In the genomic region with DNA sequence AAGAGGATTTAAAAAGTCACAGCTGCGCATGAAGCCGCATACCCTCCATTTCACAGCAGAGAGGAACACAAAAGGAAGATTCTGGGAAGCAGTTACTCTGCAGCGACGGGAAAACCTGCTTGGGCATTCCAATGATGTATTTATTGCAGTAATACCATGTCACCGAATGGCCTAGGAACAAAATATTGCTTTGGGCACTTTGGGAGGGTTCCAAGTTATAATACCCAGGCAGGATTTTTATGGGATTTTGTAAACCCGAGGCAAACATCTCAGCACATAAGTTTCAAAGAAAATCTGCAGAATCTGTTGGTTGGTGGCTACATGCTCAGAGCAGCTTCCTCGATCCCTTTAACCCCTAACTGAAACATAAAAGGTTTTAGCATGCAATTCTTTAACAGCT, we compare ENCODE assay signal across 21 cellular contexts.
A peak's percentile ranks its signal among the peaks of the same experiment; 100 is the strongest.
DNase-seq lines count a peak whose midpoint lies in the region; ATAC-seq and TF ChIP-seq lines count a peak whose summit lies in the region.
"Had no signal": no experiment of that assay in that cellular context is flagged by ENCODE, and none has a peak within 500 bp of the region (broad histone marks: within the 10 kb centered on the region; RNA-seq: fewer than 3 reads in every experiment).

No MANE protein-coding gene starts in this region.

- ATAC-seq in T-helper 17 cell (no peak), HG02938 (IDR thresholded peaks at IDR 0.05; ENCODE audit: unreplicated experiment) (no peak), GM19023 (IDR thresholded peaks at IDR 0.05; ENCODE audit: unreplicated experiment) (no peak)
- ATAC-seq: activated CD4-positive, CD25-positive, alpha-beta regulatory T cell treated with anti-CD3 and anti-CD28 coated beads, Interleukin-2, amount 50 U/mL, for 24 hours; esophagus mucosa; K562; stimulated activated naive CD8-positive, alpha-beta T cell treated with anti-CD3 and anti-CD28 coated beads, Interleukin-15, amount 100 ng/mL, for 72 hours had no signal

- H3K27me3 Mint-ChIP-seq in HFFc6 (ENCODE audit: insufficient read depth) (no peaks in the 10 kb centered on the region; the same call in 1 of the 2 replicates), T-helper 17 cell (no peaks in the 10 kb centered on the region)
- H3K27me3 Mint-ChIP-seq: stimulated activated naive CD8-positive, alpha-beta T cell treated with anti-CD3 and anti-CD28 coated beads, Interleukin-15, amount 100 ng/mL, for 72 hours had no signal

- H3K36me3 Mint-ChIP-seq in HFFc6 (ENCODE audit: low read depth) (peaks cover 5% of the 10 kb centered on the region; the same call in 1 of the 2 replicates), T-helper 17 cell (ENCODE audit: low read depth) (no peaks in the 10 kb centered on the region)

- peak overlapping the region; percentile 65 for H3K27ac Mint-ChIP-seq in HFFc6
- peak overlapping the region; percentile 6 for H3K27ac Mint-ChIP-seq in T-helper 17 cell
- H3K27ac Mint-ChIP-seq: activated T-helper 1 cell treated with anti-CD3 and anti-CD28 coated beads, Interleukin-12 subunit alpha, Interleukin-12 subunit beta, Interleukin-2, Interleukin-4 antibody, amounts not matched to agents 30 ng/mL and 10 ng/mL and 1 ng/mL, durations not matched to agents 14 hours and 24 hours and 36 hours; stimulated activated naive CD8-positive, alpha-beta T cell treated with anti-CD3 and anti-CD28 coated beads, Interleukin-15, amount 100 ng/mL, for 72 hours; T-helper 1 cell treated with Interleukin-12 subunit alpha and Interleukin-12 subunit beta and Interleukin-4 antibody, amounts not matched to agents 30 μg/mL and 1 μg/mL, for 36 hours had no signal

- H3K4me1 Mint-ChIP-seq in HFFc6 (ENCODE audit: low read depth): peaks cover 59% of the 10 kb centered on the region
- H3K4me1 Mint-ChIP-seq in T-helper 17 cell: peaks cover 15% of the 10 kb centered on the region

- peaks cover 0 to 89% (median 67%) of the 10 kb centered on the region in 4 donors for H3K4me1 ChIP-seq in sigmoid colon

- H3K27ac ChIP-seq in sigmoid colon: peak overlapping the region in 3 of 4 donors; percentile 70 to 84 (median 78)

- no peaks in the 10 kb centered on the region for H3K27me3 ChIP-seq in sigmoid colon
- H3K27me3 ChIP-seq: dorsolateral prefrontal cortex had no signal

- peak in 1 of 4 donors; percentile 9 for TF ChIP-seq EP300 in sigmoid colon (IDR thresholded peaks at IDR 0.05)

- no peak for TF ChIP-seq POLR2A in sigmoid colon (IDR thresholded peaks at IDR 0.05)

- H3K4me3 Mint-ChIP-seq in HFFc6: 0 out of 2 replicates have a peak overlapping the region, but pooled peaks have one; percentile 24
- H3K4me3 Mint-ChIP-seq in T-helper 17 cell: no peak overlapping the region
- H3K4me3 Mint-ChIP-seq: activated T-helper 1 cell treated with anti-CD3 and anti-CD28 coated beads, Interleukin-12 subunit alpha, Interleukin-12 subunit beta, Interleukin-2, Interleukin-4 antibody, amounts not matched to agents 30 ng/mL and 10 ng/mL and 1 ng/mL, durations not matched to agents 14 hours and 24 hours and 36 hours; stimulated activated naive CD8-positive, alpha-beta T cell treated with anti-CD3 and anti-CD28 coated beads, Interleukin-15, amount 100 ng/mL, for 72 hours; T-helper 1 cell treated with Interleukin-12 subunit alpha and Interleukin-12 subunit beta and Interleukin-4 antibody, amounts not matched to agents 30 μg/mL and 1 μg/mL, for 36 hours had no signal

- H3K9me3 Mint-ChIP-seq in HFFc6: no peaks in the 10 kb centered on the region
- H3K9me3 Mint-ChIP-seq: activated T-helper 1 cell treated with anti-CD3 and anti-CD28 coated beads, Interleukin-12 subunit alpha, Interleukin-12 subunit beta, Interleukin-2, Interleukin-4 antibody, amounts not matched to agents 30 ng/mL and 10 ng/mL and 1 ng/mL, durations not matched to agents 14 hours and 24 hours and 36 hours; stimulated activated naive CD8-positive, alpha-beta T cell treated with anti-CD3 and anti-CD28 coated beads, Interleukin-15, amount 100 ng/mL, for 72 hours; T-helper 1 cell treated with Interleukin-12 subunit alpha and Interleukin-12 subunit beta and Interleukin-4 antibody, amounts not matched to agents 30 μg/mL and 1 μg/mL, for 36 hours had no signal

- TF ChIP-seq CTCF in HFFc6 (IDR thresholded peaks at IDR 0.05) (no peak), fibroblast of villous mesenchyme (IDR thresholded peaks at IDR 0.05; ENCODE audit: insufficient read depth, low read depth, low read length) (no peak), sigmoid colon (IDR thresholded peaks at IDR 0.05) (no peak)

- H3K36me3 ChIP-seq in sigmoid colon: no peaks in the 10 kb centered on the region

- H3K9me3 ChIP-seq in T-helper 17 cell (ENCODE audit: control insufficient read depth, low read length, poor library complexity, severe bottlenecking) (no peaks in the 10 kb centered on the region), sigmoid colon (no peaks in the 10 kb centered on the region)

- DNase-seq in HFFc6 (peak; percentile 20), T-helper 17 cell (no peak), fibroblast of villous mesenchyme (ENCODE audit: low read depth) (peak; percentile 63), sigmoid colon (no peak), NCI-H748 treated with DMSO at 0.1 percent for 48 hours (lab: John Stamatoyannopoulos, UW) (no peak)
- DNase-seq in stimulated activated naive CD4-positive, alpha-beta T cell (lab: John Stamatoyannopoulos, UW): no peak
- DNase-seq: COR-L47; dorsolateral prefrontal cortex; HCEC 1CT; NCI-H1048; NCI-H2081 treated with DMSO at 0.1 percent for 48 hours; NCI-H524; Right ventricle myocardium superior; stimulated activated naive CD8-positive, alpha-beta T cell treated with anti-CD3 and anti-CD28 coated beads, Interleukin-15, amount 100 ng/mL, for 72 hours had no signal

- no peak overlapping the region for H3K4me3 ChIP-seq in fibroblast of villous mesenchyme (ENCODE audit: low read depth, low read length)
- no peak overlapping the region for H3K4me3 ChIP-seq in sigmoid colon
- H3K4me3 ChIP-seq: dorsolateral prefrontal cortex, K562 had no signal

- intact Hi-C loops in sigmoid colon (cut with DNase I): no loop called here

- 20 to 62% methylated on average over 7 of the region's 7 CpGs for WGBS in sigmoid colon, 2 donors

Comparison
In these comparisons a context has a peak if more than half of its experiments do, and no peak if none do; other contexts are left out.
1. DNase-seq: peak in HFFc6 (single experiment) and fibroblast of villous mesenchyme (single experiment); none in T-helper 17 cell (0 of 3), sigmoid colon (single experiment), stimulated activated naive CD4-positive, alpha-beta T cell (0 of 6) and NCI-H748 treated with DMSO at 0.1 percent for 48 hours (single experiment).